ENCODE assay signal across 1 cellular context in the genomic region with DNA sequence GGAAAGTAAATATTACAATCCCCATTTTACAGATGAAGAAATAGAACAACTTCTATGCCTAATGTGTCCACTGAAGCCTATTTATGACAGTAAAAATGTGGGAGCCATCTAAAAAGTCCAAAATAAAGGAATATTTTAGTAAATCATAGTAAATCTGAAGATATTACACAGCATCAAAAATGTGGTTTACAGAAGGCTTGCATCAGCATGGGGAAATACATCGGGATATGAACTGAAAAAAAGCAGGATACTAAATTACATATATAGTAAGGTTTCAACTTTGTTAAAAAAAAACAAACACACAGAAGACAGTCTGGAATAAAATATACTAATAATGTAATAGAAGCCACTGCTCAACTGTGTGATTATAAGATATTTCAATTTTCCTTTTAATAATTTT.
TF ChIP-seq lines count a peak whose summit lies in the region.

No MANE protein-coding gene starts in this region.

TF ChIP-seq in GM23338, 12 proteins besides CTCF, POLR2A, EP300 and RAD21 (continued from another document):
- TF ChIP-seq, protein P1, sequence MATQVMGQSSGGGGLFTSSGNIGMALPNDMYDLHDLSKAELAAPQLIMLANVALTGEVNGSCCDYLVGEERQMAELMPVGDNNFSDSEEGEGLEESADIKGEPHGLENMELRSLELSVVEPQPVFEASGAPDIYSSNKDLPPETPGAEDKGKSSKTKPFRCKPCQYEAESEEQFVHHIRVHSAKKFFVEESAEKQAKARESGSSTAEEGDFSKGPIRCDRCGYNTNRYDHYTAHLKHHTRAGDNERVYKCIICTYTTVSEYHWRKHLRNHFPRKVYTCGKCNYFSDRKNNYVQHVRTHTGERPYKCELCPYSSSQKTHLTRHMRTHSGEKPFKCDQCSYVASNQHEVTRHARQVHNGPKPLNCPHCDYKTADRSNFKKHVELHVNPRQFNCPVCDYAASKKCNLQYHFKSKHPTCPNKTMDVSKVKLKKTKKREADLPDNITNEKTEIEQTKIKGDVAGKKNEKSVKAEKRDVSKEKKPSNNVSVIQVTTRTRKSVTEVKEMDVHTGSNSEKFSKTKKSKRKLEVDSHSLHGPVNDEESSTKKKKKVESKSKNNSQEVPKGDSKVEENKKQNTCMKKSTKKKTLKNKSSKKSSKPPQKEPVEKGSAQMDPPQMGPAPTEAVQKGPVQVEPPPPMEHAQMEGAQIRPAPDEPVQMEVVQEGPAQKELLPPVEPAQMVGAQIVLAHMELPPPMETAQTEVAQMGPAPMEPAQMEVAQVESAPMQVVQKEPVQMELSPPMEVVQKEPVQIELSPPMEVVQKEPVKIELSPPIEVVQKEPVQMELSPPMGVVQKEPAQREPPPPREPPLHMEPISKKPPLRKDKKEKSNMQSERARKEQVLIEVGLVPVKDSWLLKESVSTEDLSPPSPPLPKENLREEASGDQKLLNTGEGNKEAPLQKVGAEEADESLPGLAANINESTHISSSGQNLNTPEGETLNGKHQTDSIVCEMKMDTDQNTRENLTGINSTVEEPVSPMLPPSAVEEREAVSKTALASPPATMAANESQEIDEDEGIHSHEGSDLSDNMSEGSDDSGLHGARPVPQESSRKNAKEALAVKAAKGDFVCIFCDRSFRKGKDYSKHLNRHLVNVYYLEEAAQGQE (IDR thresholded peaks at IDR 0.05; ENCODE audit: unreplicated experiment) = no peak
TF ChIP-seq in GM23338: peak in this region for 0.
